In the genomic region with DNA sequence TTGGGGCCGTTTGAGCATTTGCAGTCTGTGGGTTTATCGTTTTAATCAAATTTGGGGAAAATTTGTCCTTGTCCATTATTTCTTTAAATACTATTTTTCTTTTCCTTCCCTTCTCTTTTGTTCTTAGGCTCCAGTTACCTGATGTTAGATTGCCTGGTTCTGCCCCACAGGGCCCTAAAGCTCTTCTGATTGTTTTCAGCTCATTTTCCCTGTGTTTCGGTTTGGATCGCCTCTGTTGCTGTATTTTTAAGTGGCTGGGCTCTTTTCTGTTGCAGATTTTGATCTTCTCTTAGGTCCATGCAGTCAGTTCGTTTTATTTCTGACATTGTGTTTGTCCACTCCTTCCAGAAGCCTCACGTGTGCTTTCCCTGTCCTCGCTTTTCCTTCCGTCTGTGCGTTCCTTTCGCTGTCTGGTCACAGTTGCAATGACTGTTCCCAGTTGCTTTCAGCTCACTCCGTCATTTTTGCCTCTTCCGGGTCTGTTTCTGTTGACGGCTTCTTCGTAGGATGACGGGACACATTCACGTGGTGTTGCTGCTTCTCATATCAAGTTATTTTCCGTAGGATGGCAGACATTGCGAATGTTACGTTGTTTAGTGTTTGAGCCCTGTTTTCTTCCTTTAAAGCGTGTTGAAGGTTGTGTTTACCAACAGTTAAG, we compare ENCODE assay signal across 14 cellular contexts.
"Had no signal": no experiment of that assay in that cellular context is flagged by ENCODE, and none has a peak within 500 bp of the region (broad histone marks: within the 10 kb centered on the region; RNA-seq: fewer than 3 reads in every experiment).

No MANE protein-coding gene starts in this region.

- H3K4me3 Mint-ChIP-seq: naive thymus-derived CD8-positive, alpha-beta T cell had no signal

- H3K4me3 ChIP-seq: ascending aorta, left ventricle myocardium inferior, psoas muscle, right lobe of liver, spleen, tibial artery, uterus had no signal

- ATAC-seq: naive thymus-derived CD8-positive, alpha-beta T cell; psoas muscle; right lobe of liver had no signal

- H3K4me1 ChIP-seq: ascending aorta, psoas muscle, right lobe of liver had no signal

- H3K9me3 Mint-ChIP-seq: naive thymus-derived CD8-positive, alpha-beta T cell had no signal

- H3K9me3 ChIP-seq: ascending aorta, left ventricle myocardium inferior, psoas muscle, right lobe of liver, spleen, tibial artery, uterus had no signal

- H3K27ac Mint-ChIP-seq: naive thymus-derived CD8-positive, alpha-beta T cell had no signal

- H3K36me3 ChIP-seq: uterus had no signal

- H3K27ac ChIP-seq: ascending aorta, left ventricle myocardium inferior, psoas muscle, right lobe of liver, spleen, tibial artery, uterus had no signal

- DNase-seq: activated CD4-positive, alpha-beta T cell treated with anti-CD3 and anti-CD28 coated beads, Interleukin-2, amount 50 U/mL, for 1 hour; activated naive CD4-positive, alpha-beta T cell treated with Interleukin-2 at 50 U/mL for 16 hours; erythroblast; left ventricle myocardium inferior; mesenchymal stem cell; naive thymus-derived CD8-positive, alpha-beta T cell; stimulated activated CD4-positive, alpha-beta T cell treated with anti-CD3 and anti-CD28 coated beads, Interleukin-1b, Interleukin-23, amount 100 ng/mL, for 48 hours; SW 1271; tibial artery; uterus had no signal

- H3K27me3 ChIP-seq: ascending aorta, right lobe of liver, spleen, tibial artery, uterus had no signal

- H3K27me3 Mint-ChIP-seq: naive thymus-derived CD8-positive, alpha-beta T cell had no signal
